In genomic region chr18:21444465-21445023, GRCh38 we compare ENCODE assay signal across 8 cellular contexts.
DNase-seq lines count a peak whose midpoint lies in the region; TF ChIP-seq lines count a peak whose summit lies in the region.

No MANE protein-coding gene starts in this region.

- no peak for TF ChIP-seq EP300 in stomach (IDR thresholded peaks at IDR 0.05)

- H3K27ac ChIP-seq in VCaP (no peak overlapping the region), stomach (no peak overlapping the region)

- peak; percentile 87 for TF ChIP-seq CTCF in VCaP (conservative IDR thresholded peaks at IDR 0.05)
- TF ChIP-seq CTCF in stomach (IDR thresholded peaks at IDR 0.05), result peak in 5 of 7 experiments; percentile 18 to 64 (median 55)

- H3K36me3 ChIP-seq in stomach, result no peaks in the 10 kb centered on the region

- intact Hi-C loops in stomach (cut with DNase I; ENCODE audit: low total_unique reads), result loop anchor here (5.0 kb wide), 1 partner anchor 242 kb away; no protein-coding TSS in a partner anchor

- no peaks in the 10 kb centered on the region for H3K4me1 ChIP-seq in stomach

- peak; percentile 6 for DNase-seq in activated CD4-positive, alpha-beta T cell treated with anti-CD3 and anti-CD28 coated beads for 48 hours
- DNase-seq in activated CD4-positive, alpha-beta T cell treated with anti-CD3 and anti-CD28 coated beads, Interleukin-2, amount 50 U/mL, for 4 hours, result no peak
- peak; percentile 63 for DNase-seq in NAMALWA (ENCODE audit: low spot score)
- peak; percentile 40 for DNase-seq in hepatic stellate cell (ENCODE audit: low spot score)
- no peak for DNase-seq in stomach
- no peak for DNase-seq in cerebellar nuclear complex (lab: John Stamatoyannopoulos, UW)
- DNase-seq in activated CD4-positive, CD25-positive, alpha-beta regulatory T cell treated with anti-CD3 and anti-CD28 coated beads, Interleukin-2, amount 50 U/mL, for 72 hours, result no peak

- H3K27me3 ChIP-seq in stomach, result no peaks in the 10 kb centered on the region

- H3K4me3 ChIP-seq in stomach, result no peak overlapping the region

- 42 to 62% (median 47%) methylated on average over 2 of the region's 2 CpGs for WGBS in stomach, 5 donors

- no peaks in the 10 kb centered on the region for H3K9me3 ChIP-seq in stomach

- TF ChIP-seq POLR2A in stomach (IDR thresholded peaks at IDR 0.05), result no peak

Comparison
In these comparisons a context has a peak if more than half of its experiments do, and no peak if none do; other contexts are left out.
1. DNase-seq: peak in activated CD4-positive, alpha-beta T cell treated with anti-CD3 and anti-CD28 coated beads for 48 hours (single experiment), NAMALWA (single experiment) and hepatic stellate cell (single experiment); none in activated CD4-positive, alpha-beta T cell treated with anti-CD3 and anti-CD28 coated beads, Interleukin-2, amount 50 U/mL, for 4 hours (0 of 2), stomach (single experiment), cerebellar nuclear complex (0 of 2) and activated CD4-positive, CD25-positive, alpha-beta regulatory T cell treated with anti-CD3 and anti-CD28 coated beads, Interleukin-2, amount 50 U/mL, for 72 hours (single experiment).